1 cellular context compared by ENCODE assay signal in genomic region chr11:841981-842369, GRCh38.
TF ChIP-seq lines count a peak whose summit lies in the region.

No MANE protein-coding gene starts in this region.

TF ChIP-seq in HCT116, 20 proteins besides CTCF, POLR2A, EP300 and RAD21 (continued from another document):
- no peak for TF ChIP-seq REST (IDR thresholded peaks at IDR 0.05; ENCODE audit: low read depth)
- TF ChIP-seq SRF (IDR thresholded peaks at IDR 0.05; ENCODE audit: low read depth), result no peak
- TF ChIP-seq EZH2 (IDR thresholded peaks at IDR 0.05), result no peak
- TF ChIP-seq SP1 (IDR thresholded peaks at IDR 0.05; ENCODE audit: low read depth), result no peak
- no peak for TF ChIP-seq ZNF274 (IDR thresholded peaks at IDR 0.05; ENCODE audit: low read depth, low read length)
- no peak for TF ChIP-seq YY1 (IDR thresholded peaks at IDR 0.05; ENCODE audit: extremely low read depth, insufficient replicate concordance, low read depth, low read length)
- no peak for TF ChIP-seq JUND (IDR thresholded peaks at IDR 0.05)
- TF ChIP-seq EGR1 (IDR thresholded peaks at IDR 0.05; ENCODE audit: low read depth), result no peak
